1 cellular context compared by ENCODE assay signal in the genomic region with DNA sequence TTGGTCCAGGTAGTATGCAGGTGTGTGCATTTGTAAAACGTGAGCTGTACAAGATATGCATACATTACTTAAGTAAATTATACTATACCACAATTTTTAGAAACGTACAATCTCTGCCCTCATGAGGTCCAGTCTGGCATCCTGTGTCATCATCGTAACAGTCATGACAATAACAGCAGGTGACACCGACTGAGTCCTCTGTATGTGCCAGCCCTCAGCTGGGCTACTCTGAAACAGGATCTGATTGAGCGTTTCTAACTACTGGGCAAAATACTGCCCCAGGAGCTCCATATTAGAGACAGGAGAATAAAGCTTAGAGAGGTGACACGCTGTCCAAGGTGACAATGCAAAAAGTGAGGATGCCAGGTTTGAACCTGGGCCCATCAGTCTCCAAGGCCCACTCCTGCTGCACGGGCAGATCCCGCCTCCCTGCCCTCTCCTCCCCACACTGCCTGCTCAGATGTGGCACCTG.
TF ChIP-seq lines count a peak whose summit lies in the region.

No MANE protein-coding gene starts in this region.

TF ChIP-seq in liver, 16 proteins besides CTCF, POLR2A, EP300 and RAD21 (continued from another document):
- TF ChIP-seq, protein P1, sequence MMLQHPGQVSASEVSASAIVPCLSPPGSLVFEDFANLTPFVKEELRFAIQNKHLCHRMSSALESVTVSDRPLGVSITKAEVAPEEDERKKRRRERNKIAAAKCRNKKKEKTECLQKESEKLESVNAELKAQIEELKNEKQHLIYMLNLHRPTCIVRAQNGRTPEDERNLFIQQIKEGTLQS (IDR thresholded peaks at IDR 0.05) = no peak
- no peak for TF ChIP-seq JUND (IDR thresholded peaks at IDR 0.05)
- no peak for TF ChIP-seq HNF4G (IDR thresholded peaks at IDR 0.05)
- TF ChIP-seq HNF4A (conservative IDR thresholded peaks at IDR 0.05) = no peak
- no peak for TF ChIP-seq FOXA1 (IDR thresholded peaks at IDR 0.05)
- TF ChIP-seq NR2F2 (IDR thresholded peaks at IDR 0.05) = no peak
